Comparison of ENCODE assay signal across 8 cellular contexts in genomic region chr18:63979409-63979908, GRCh38. TPM values are rescaled to one million over a fixed set of nuclear protein-coding genes. Genes with fewer than 3 reads are reported as not detected.
DNase-seq lines count a peak whose midpoint lies in the region; ATAC-seq and TF ChIP-seq lines count a peak whose summit lies in the region.

No MANE protein-coding gene starts in this region.

- peak; percentile 74 for TF ChIP-seq CTCF in Calu3 (IDR thresholded peaks at IDR 0.05; ENCODE audit: unreplicated experiment)
- peak; percentile 54 to 70 (median 57) for TF ChIP-seq CTCF in ovary (IDR thresholded peaks at IDR 0.05)

- no peak overlapping the region for H3K4me3 Mint-ChIP-seq in Calu3 (ENCODE audit: low read depth, unreplicated experiment)
- no peak overlapping the region for H3K4me3 Mint-ChIP-seq in activated naive CD4-positive, alpha-beta T cell treated with anti-CD3 and anti-CD28 coated beads for 36 hours

- no peak overlapping the region for H3K27ac Mint-ChIP-seq in Calu3 (ENCODE audit: unreplicated experiment)
- H3K27ac Mint-ChIP-seq in activated naive CD4-positive, alpha-beta T cell treated with anti-CD3 and anti-CD28 coated beads for 36 hours: no peak overlapping the region

- H3K27me3 ChIP-seq in ovary: no peaks in the 10 kb centered on the region

- DNase-seq in Calu3: peak; percentile 55
- DNase-seq in NCI-H748 treated with DMSO at 0.1 percent for 48 hours (lab: John Stamatoyannopoulos, UW): peak; percentile 49
- DNase-seq in activated naive CD4-positive, alpha-beta T cell treated with anti-CD3 and anti-CD28 coated beads for 36 hours: peak; percentile 58
- peak; percentile 68 for DNase-seq in globus pallidus (ENCODE audit: low spot score)
- peak in 3 of 5 donors; percentile 19 to 56 (median 31) for DNase-seq in ovary
- no peak for DNase-seq in NK-92 (lab: John Stamatoyannopoulos, UW; ENCODE audit: unreplicated experiment)

- H3K4me1 ChIP-seq in ovary (ENCODE audit: insufficient read depth): no peaks in the 10 kb centered on the region

- no TSS peak for BruUV-seq in Calu3 (replicated peaks; lab: Mats Ljungman, UMichigan)

- TF ChIP-seq EP300 in ovary (IDR thresholded peaks at IDR 0.05): no peak

- peak; percentile 73 for ATAC-seq in GM19043 (IDR thresholded peaks at IDR 0.05; ENCODE audit: low read depth, unreplicated experiment)
- ATAC-seq in HG03354 (IDR thresholded peaks at IDR 0.05; ENCODE audit: poor library complexity, severe bottlenecking, unreplicated experiment): peak; percentile 60

- H3K27me3 Mint-ChIP-seq in Calu3 (ENCODE audit: unreplicated experiment): no peaks in the 10 kb centered on the region
- H3K27me3 Mint-ChIP-seq in activated naive CD4-positive, alpha-beta T cell treated with anti-CD3 and anti-CD28 coated beads for 36 hours (ENCODE audit: low read depth): no peaks in the 10 kb centered on the region

- intact Hi-C loops in Calu3 (cut with micrococcal nuclease; ENCODE audit: unreplicated experiment) (no loop called here), ovary (cut with DNase I) (no loop called here)
- intact Hi-C loops in activated naive CD4-positive, alpha-beta T cell treated with anti-CD3 and anti-CD28 coated beads for 36 hours (cut with micrococcal nuclease): loop anchor here (1.0 to 10.0 kb wide), 7 partner anchors 16 to 1795 kb away; partner anchors contain the start of genes PIGN and RELCH

- H3K4me3 ChIP-seq in ovary: peak overlapping the region; percentile 13

- H3K4me1 Mint-ChIP-seq in Calu3 (ENCODE audit: low read depth, unreplicated experiment): peaks cover 41% of the 10 kb centered on the region
- H3K4me1 Mint-ChIP-seq in activated naive CD4-positive, alpha-beta T cell treated with anti-CD3 and anti-CD28 coated beads for 36 hours (ENCODE audit: low read depth): peaks cover 16% of the 10 kb centered on the region

- no peaks in the 10 kb centered on the region for H3K9me3 ChIP-seq in ovary

- 5 to 6% (median 5%) methylated on average over 6 of the region's 6 CpGs for WGBS in ovary, 3 donors

- CTCF ChIA-PET in Calu3 (lab: Charles Lee): no interaction called here
- CTCF ChIA-PET in activated naive CD4-positive, alpha-beta T cell treated with anti-CD3 and anti-CD28 coated beads for 36 hours (lab: Charles Lee): interaction anchor here (0.7 to 1.7 kb wide), 2 partner anchors 14 to 17 kb away, joined by 3 to 10 read pairs; no protein-coding TSS in a partner anchor

- peak overlapping the region in 1 of 2 donors; percentile 2 for H3K27ac ChIP-seq in ovary

- no peaks in the 10 kb centered on the region for H3K36me3 ChIP-seq in ovary

- H3K36me3 Mint-ChIP-seq in Calu3 (ENCODE audit: insufficient read depth, unreplicated experiment): peaks cover 18% of the 10 kb centered on the region
- H3K36me3 Mint-ChIP-seq in activated naive CD4-positive, alpha-beta T cell treated with anti-CD3 and anti-CD28 coated beads for 36 hours (ENCODE audit: low read depth): peaks cover 16% of the 10 kb centered on the region

- H3K9me3 Mint-ChIP-seq in Calu3 (ENCODE audit: low read depth, unreplicated experiment): no peaks in the 10 kb centered on the region
- no peaks in the 10 kb centered on the region for H3K9me3 Mint-ChIP-seq in activated naive CD4-positive, alpha-beta T cell treated with anti-CD3 and anti-CD28 coated beads for 36 hours

- TF ChIP-seq POLR2A in ovary (IDR thresholded peaks at IDR 0.05): no peak

RNA-seq across cellular contexts. Expression of gene SERPINB8, which starts 9.6 kb away (rescaled TPM):
- 30.9 and 38.6 TPM in 2 replicates for total RNA-seq in Calu3 (2022)
- total RNA-seq in activated naive CD4-positive, alpha-beta T cell treated with anti-CD3 and anti-CD28 coated beads for 36 hours: 10 to 100 TPM; 10.5 to 11.7 TPM
- total RNA-seq in ovary: 10 to 100 TPM in 1 of 7 donors, 1 to 10 TPM in 6; 4.9 to 10.7 (median 6.9) TPM
- polyA plus RNA-seq in ovary: 10 to 100 TPM in 1 of 2 donors, 1 to 10 TPM in 1; 4.4 to 10.5 TPM

RNA-seq across cellular contexts. Expression of gene HMSD, which starts 30.4 kb away (rescaled TPM):
- total RNA-seq in Calu3 (2022): 7.8 and 11.9 TPM in 2 replicates
- total RNA-seq in activated naive CD4-positive, alpha-beta T cell treated with anti-CD3 and anti-CD28 coated beads for 36 hours: 10 to 100 TPM; 25.0 to 31.7 TPM
- total RNA-seq in ovary: 1 to 10 TPM in 1 of 7 donors, not detected in 6; 2.0 TPM
- polyA plus RNA-seq in ovary: under 1 TPM; 0.02 to 0.08 TPM
